Comparison of ENCODE assay signal across 1 cellular context in genomic region chr17:13599168-13599577, GRCh38.
TF ChIP-seq lines count a peak whose summit lies in the region.

No MANE protein-coding gene starts in this region.

TF ChIP-seq in HEK293, 187 proteins besides CTCF, POLR2A, EP300 and RAD21 (continued from another document):
- TF ChIP-seq ZBTB49 (tag by site-specific recombination; IDR thresholded peaks at IDR 0.05; ENCODE audit: low read depth), result no peak
- TF ChIP-seq GFI1B (tag by site-specific recombination; IDR thresholded peaks at IDR 0.05), result peak; percentile 60
- no peak for TF ChIP-seq TCF7L2 (IDR thresholded peaks at IDR 0.05; ENCODE audit: borderline replicate concordance, low read depth, low read length)
- TF ChIP-seq FEZF1 (tag by site-specific recombination; IDR thresholded peaks at IDR 0.05), result peak; percentile 83
- TF ChIP-seq ZNF660 (tag by site-specific recombination; IDR thresholded peaks at IDR 0.05), result no peak
- no peak for TF ChIP-seq ZNF610 (tag by site-specific recombination; IDR thresholded peaks at IDR 0.05; ENCODE audit: borderline replicate concordance)
- no peak for TF ChIP-seq ZNF324 (tag by site-specific recombination; IDR thresholded peaks at IDR 0.05)
- no peak for TF ChIP-seq ZSCAN18 (tag by site-specific recombination; IDR thresholded peaks at IDR 0.05)
- no peak for TF ChIP-seq KLF8 (tag by site-specific recombination; IDR thresholded peaks at IDR 0.05)
- no peak for TF ChIP-seq ZBTB6 (tag by site-specific recombination; IDR thresholded peaks at IDR 0.05)
- TF ChIP-seq ZSCAN16 (tag by site-specific recombination; IDR thresholded peaks at IDR 0.05), result no peak
- no peak for TF ChIP-seq ZNF398 (tag by site-specific recombination; IDR thresholded peaks at IDR 0.05)
- TF ChIP-seq KLF7 (tag by site-specific recombination; IDR thresholded peaks at IDR 0.05; ENCODE audit: borderline replicate concordance), result no peak
- TF ChIP-seq ZNF514 (tag by site-specific recombination; IDR thresholded peaks at IDR 0.05), result no peak
